In genomic region chr6:157761926-157762325, GRCh38 we compare ENCODE assay signal across 11 cellular contexts.
DNase-seq lines count a peak whose midpoint lies in the region; ATAC-seq and TF ChIP-seq lines count a peak whose summit lies in the region.
"Had no signal": no experiment of that assay in that cellular context is flagged by ENCODE, and none has a peak within 500 bp of the region (broad histone marks: within the 10 kb centered on the region; RNA-seq: fewer than 3 reads in every experiment).

No MANE protein-coding gene starts in this region.

- H2BK120ac ChIP-seq in H9 (ENCODE audit: low read depth, low read length, poor library complexity, severe bottlenecking) = no peak overlapping the region

- TF ChIP-seq CTCF in right atrium auricular region (IDR thresholded peaks at IDR 0.05) = no peak
- no peak for TF ChIP-seq CTCF in WTC11 (IDR thresholded peaks at IDR 0.05)
- no peak for TF ChIP-seq CTCF in esophagus squamous epithelium (IDR thresholded peaks at IDR 0.05)
- no peak for TF ChIP-seq CTCF in type B pancreatic cell (conservative IDR thresholded peaks at IDR 0.05)
- no peak for TF ChIP-seq CTCF in H9 (conservative IDR thresholded peaks at IDR 0.05)

- CTCF ChIA-PET in WTC11 (lab: Charles Lee) = interaction anchor here (0.9 to 6.8 kb wide), 3 partner anchors 111 to 313 kb away, joined by 3 to 59 read pairs (median 5); no protein-coding TSS in a partner anchor

- no peak overlapping the region for H4K91ac ChIP-seq in H9 (ENCODE audit: insufficient read length, low read depth, low read length)

- no peak overlapping the region for H4K8ac ChIP-seq in H9 (replicated peaks; ENCODE audit: insufficient read length, low read depth, low read length)

- H3K4me1 Mint-ChIP-seq in WTC11 (peaks cover 48% of the 10 kb centered on the region), type B pancreatic cell (ENCODE audit: unreplicated experiment) (peaks cover 35% of the 10 kb centered on the region), H9 (peaks cover 39 to 48% of the 10 kb centered on the region in 2 experiments)

- 70 to 85% methylated on average over 11 to 12 of the region's 13 CpGs for WGBS in esophagus squamous epithelium, 2 donors
- WGBS in H9 (ENCODE audit: extremely low coverage, insufficient read length, low lambda C conversion rate) = no CpG with 5 or more reads among the region's 13 CpGs

- no peak overlapping the region for H4K5ac ChIP-seq in H9 (ENCODE audit: insufficient read length, low read depth, low read length)

- H2AK5ac ChIP-seq in H9 (ENCODE audit: insufficient read length, low read length) = no peak overlapping the region

- no peaks in the 10 kb centered on the region for H3K79me1 ChIP-seq in H9 (ENCODE audit: insufficient read depth, low read depth, low read length, poor library complexity, severe bottlenecking)

- no peaks in the 10 kb centered on the region for H3K27me3 ChIP-seq in right atrium auricular region
- H3K27me3 ChIP-seq in esophagus squamous epithelium = no peaks in the 10 kb centered on the region
- H3K27me3 ChIP-seq in H9 (ENCODE audit: insufficient read depth, low read length) = no peaks in the 10 kb centered on the region

- H3K14ac ChIP-seq in H9 (ENCODE audit: insufficient read depth, low read length) = no peak overlapping the region; the same call in 1 of the 2 replicates

- POLR2A ChIA-PET in WTC11 (lab: Charles Lee) = no interaction called here

- no peaks in the 10 kb centered on the region for H4K20me1 ChIP-seq in H9 (ENCODE audit: control insufficient read depth, insufficient read depth, insufficient read length)

- H3K4me1 ChIP-seq in right atrium auricular region (peaks cover 0 to 31% of the 10 kb centered on the region in 2 donors), esophagus squamous epithelium (peaks cover 32 to 69% (median 42%) of the 10 kb centered on the region in 3 donors), H9 (ENCODE audit: insufficient read depth, low read length) (peaks cover 16% of the 10 kb centered on the region)

- no peak overlapping the region for H3K56ac ChIP-seq in H9 (ENCODE audit: insufficient read length, low read depth, low read length)

- H3K36me3 ChIP-seq in right atrium auricular region (no peaks in the 10 kb centered on the region), esophagus squamous epithelium (no peaks in the 10 kb centered on the region)

- no peak overlapping the region for H2BK20ac ChIP-seq in H9 (ENCODE audit: low read depth, low read length, poor library complexity, severe bottlenecking)

- no peak overlapping the region for H3K4ac ChIP-seq in H9 (ENCODE audit: low read depth, low read length)

- H3K27ac ChIP-seq in right atrium auricular region (no peak overlapping the region), esophagus squamous epithelium (peak overlapping the region in 3 of 4 donors; percentile 22 to 67 (median 37)), H9 (ENCODE audit: insufficient read length, low read depth, low read length) (no peak overlapping the region)

- no peak overlapping the region for H3T11ph ChIP-seq in H9 (ENCODE audit: low read length)

- no peak overlapping the region for H3K4me2 ChIP-seq in H9 (ENCODE audit: insufficient read depth, insufficient read length, low read length)

- H3K27me3 Mint-ChIP-seq in WTC11 (ENCODE audit: low read depth) (peaks cover 4% of the 10 kb centered on the region; the same call in 1 of the 2 replicates), type B pancreatic cell (no peaks in the 10 kb centered on the region), H9 (ENCODE audit: low read depth) (peaks cover 17% of the 10 kb centered on the region)

- ATAC-seq in Right ventricle myocardium superior (ENCODE audit: poor library complexity) = no peak
- no peak for ATAC-seq in WTC11

- no peaks in the 10 kb centered on the region for H3K36me3 Mint-ChIP-seq in WTC11
- H3K36me3 Mint-ChIP-seq in type B pancreatic cell = no peaks in the 10 kb centered on the region
- peaks cover 0 to 3% (median 0%) of the 10 kb centered on the region in 3 experiments; a peak in 1 of 7 replicates for H3K36me3 Mint-ChIP-seq in H9 (ENCODE audit: insufficient read depth in 1 of 3, low read depth in 3 of 3)

- no peak for TF ChIP-seq POLR2A in esophagus squamous epithelium (IDR thresholded peaks at IDR 0.05)

- H3K9me3 ChIP-seq in right atrium auricular region = no peaks in the 10 kb centered on the region
- no peaks in the 10 kb centered on the region for H3K9me3 ChIP-seq in esophagus squamous epithelium
- no peaks in the 10 kb centered on the region for H3K9me3 ChIP-seq in H9 (ENCODE audit: control insufficient read depth, low read depth, low read length)

- intact Hi-C loops in Right ventricle myocardium superior (cut with DNase I) = no loop called here
- intact Hi-C loops in esophagus squamous epithelium (cut with DNase I) = no loop called here

- H3K4me3 Mint-ChIP-seq in WTC11 (no peak overlapping the region), type B pancreatic cell (no peak overlapping the region), H9 (no peak overlapping the region)
- H3K4me3 Mint-ChIP-seq: nephron progenitor cell had no signal

- H3K79me2 ChIP-seq in H9 (ENCODE audit: insufficient read depth, low read length) = no peaks in the 10 kb centered on the region

- no peak overlapping the region for H2AFZ ChIP-seq in H9 (ENCODE audit: low read length)

- H3K23me2 ChIP-seq in H9 (ENCODE audit: insufficient read length, low read depth, low read length, poor library complexity, severe bottlenecking) = no peaks in the 10 kb centered on the region

- DNase-seq in right atrium auricular region (ENCODE audit: low spot score) = peak; percentile 55
- DNase-seq in Right ventricle myocardium superior = no peak
- DNase-seq in WTC11 (ENCODE audit: low spot score) = no peak
- DNase-seq in esophagus squamous epithelium (lab: John Stamatoyannopoulos, UW) = no peak
- no peak for DNase-seq in type B pancreatic cell (ENCODE audit: extremely low spot score, unreplicated experiment)
- no peak for DNase-seq in DMS114 treated with DMSO at 0.1 percent for 48 hours (lab: John Stamatoyannopoulos, UW; ENCODE audit: unreplicated experiment)
- no peak for DNase-seq in HPDE6-E6E7 (ENCODE audit: extremely low spot score)
- no peak for DNase-seq in H9
- DNase-seq: islet precursor cell, NCI-H2107, nephron progenitor cell had no signal

- no peak overlapping the region for H3K18ac ChIP-seq in H9 (ENCODE audit: insufficient read length, low read depth, low read length)

- H3K23ac ChIP-seq in H9 (ENCODE audit: insufficient read length, low read depth, low read length) = no peak overlapping the region

- H3K9ac ChIP-seq in H9 (ENCODE audit: extremely low read depth, insufficient read length, low read length) = no peak overlapping the region

- H3K9me3 Mint-ChIP-seq in WTC11 = peaks cover 4% of the 10 kb centered on the region
- H3K9me3 Mint-ChIP-seq in type B pancreatic cell = no peaks in the 10 kb centered on the region
- no peaks in the 10 kb centered on the region; a peak in 1 of 5 replicates for H3K9me3 Mint-ChIP-seq in H9

- no peak overlapping the region for H2BK5ac ChIP-seq in H9 (ENCODE audit: insufficient read length, low read length)

- no peak overlapping the region for H2BK12ac ChIP-seq in H9 (ENCODE audit: insufficient read length, low read depth, low read length)

- H2BK15ac ChIP-seq in H9 (ENCODE audit: low read depth, low read length) = no peak overlapping the region

- no peak overlapping the region for H3K4me3 ChIP-seq in right atrium auricular region
- H3K4me3 ChIP-seq in esophagus squamous epithelium = no peak overlapping the region

- H3K27ac Mint-ChIP-seq in WTC11 = peak overlapping the region; percentile 83
- H3K27ac Mint-ChIP-seq in type B pancreatic cell = peak overlapping the region; percentile 97
- no peak overlapping the region; a peak in 2 of 7 replicates for H3K27ac Mint-ChIP-seq in H9
- H3K27ac Mint-ChIP-seq: nephron progenitor cell had no signal

TF ChIP-seq in WTC11, 78 proteins besides CTCF, POLR2A, EP300 and RAD21 (continues in another document):
- no peak for TF ChIP-seq TCF7 (CRISPR knock-in tag; IDR thresholded peaks at IDR 0.05; ENCODE audit: low read depth)
- TF ChIP-seq PRDM15 (CRISPR knock-in tag; IDR thresholded peaks at IDR 0.05) = no peak
- TF ChIP-seq JAZF1 (CRISPR knock-in tag; IDR thresholded peaks at IDR 0.05) = no peak
- TF ChIP-seq CDX4 (CRISPR knock-in tag; IDR thresholded peaks at IDR 0.05; ENCODE audit: borderline replicate concordance) = no peak
- no peak for TF ChIP-seq ZNF671 (CRISPR knock-in tag; IDR thresholded peaks at IDR 0.05)

Comparison
In these comparisons a context has a peak if more than half of its experiments do, and no peak if none do; other contexts are left out.
1. H3K27ac ChIP-seq: peak in esophagus squamous epithelium (3 of 4); none in right atrium auricular region (0 of 2) and H9 (single experiment).
2. H3K27ac Mint-ChIP-seq: peak in WTC11 (single experiment) and type B pancreatic cell (single experiment); none in H9 (0 of 3).